Comparison of ENCODE assay signal across 16 cellular contexts in genomic region chr1:36432616-36433015, GRCh38. TPM values are rescaled to one million over a fixed set of nuclear protein-coding genes. Genes with fewer than 3 reads are reported as not detected.
"Had no signal": no experiment of that assay in that cellular context is flagged by ENCODE, and none has a peak within 500 bp of the region (broad histone marks: within the 10 kb centered on the region; RNA-seq: fewer than 3 reads in every experiment).

No MANE protein-coding gene starts in this region.

- DNase-seq: activated B cell treated with CpG ODN at 0.5 μM for 24 hours; activated CD4-positive, alpha-beta T cell treated with anti-CD3 and anti-CD28 coated beads, Interleukin-2, amount 10 ng/mL, durations not matched to agents 24 days and 14 days; activated CD8-positive, alpha-beta memory T cell treated with anti-CD3 and anti-CD28 coated beads, Interleukin-2, amount 50 U/mL, for 4 hours; activated CD8-positive, alpha-beta T cell treated with anti-CD3 and anti-CD28 coated beads, Interleukin-2, amount 10 ng/mL, durations not matched to agents 7 days and 5 days; activated gamma-delta T cell treated with Interleukin-2 at 50 U/mL for 16 hours; amniotic stem cell; central memory CD4-positive, alpha-beta T cell; colonic mucosa; effector memory CD4-positive, alpha-beta T cell; left ventricle myocardium superior; ovary; stimulated activated CD4-positive, alpha-beta T cell treated with anti-CD3 and anti-CD28 coated beads, Interleukin-12 subunit alpha, Interleukin-12 subunit beta, amount 100 ng/mL, for 4 hours; stimulated activated CD4-positive, alpha-beta T cell treated with anti-CD3 and anti-CD28 coated beads, Interleukin-2, amount 100 ng/mL, for 24 hours; T-helper 2 cell had no signal

- H3K36me3 ChIP-seq: colonic mucosa, neural progenitor cell, ovary had no signal

- H3K4me3 ChIP-seq: colonic mucosa, neural progenitor cell, ovary had no signal

- H3K27ac ChIP-seq: colonic mucosa, neural progenitor cell, ovary had no signal

- H3K27me3 ChIP-seq: colonic mucosa, neural progenitor cell, ovary had no signal

- ATAC-seq: activated CD8-positive, alpha-beta T cell treated with anti-CD3 and anti-CD28 coated beads, Interleukin-2, amount 10 ng/mL, durations not matched to agents 7 days and 5 days; left ventricle myocardium superior had no signal

- H3K9me3 ChIP-seq: colonic mucosa, ovary had no signal

- H3K4me1 ChIP-seq: colonic mucosa, neural progenitor cell had no signal

RNA-seq across cellular contexts. Expression of gene CSF3R, which starts 50.1 kb away (rescaled TPM):
- total RNA-seq: activated B cell treated with CpG ODN at 0.5 μM for 24 hours, myocyte had no signal
